Comparison of ENCODE assay signal across 14 cellular contexts in the genomic region with DNA sequence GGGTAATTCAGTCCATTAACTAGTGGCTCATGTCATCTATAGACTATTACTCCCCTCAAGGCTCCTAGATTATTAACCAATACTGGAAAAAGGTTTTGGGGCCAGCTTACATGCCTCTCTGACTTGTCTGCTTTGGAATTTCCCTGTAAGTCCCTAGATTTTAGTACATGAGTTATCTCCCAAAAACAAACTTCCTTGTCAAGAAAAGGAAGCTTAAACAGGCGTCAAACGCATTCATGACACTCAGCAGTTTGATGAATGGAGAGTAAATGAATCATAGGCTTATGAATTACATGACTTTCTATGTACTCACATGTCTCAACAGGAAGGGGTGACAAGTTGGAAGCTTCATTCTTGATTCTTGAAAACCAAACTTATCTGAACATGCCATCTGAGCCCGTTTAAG.
A peak's percentile ranks its signal among the peaks of the same experiment; 100 is the strongest.
DNase-seq lines count a peak whose midpoint lies in the region; ATAC-seq, FAIRE-seq and TF ChIP-seq lines count a peak whose summit lies in the region.
"Had no signal": no experiment of that assay in that cellular context is flagged by ENCODE, and none has a peak within 500 bp of the region (broad histone marks: within the 10 kb centered on the region; RNA-seq: fewer than 3 reads in every experiment).

No MANE protein-coding gene starts in this region.

- H3K9me1 ChIP-seq in IMR-90 (ENCODE audit: insufficient read depth, low read length): peaks cover 6% of the 10 kb centered on the region

- H3K4me3 ChIP-seq in AG04449 (ENCODE audit: low read depth, low read length) (no peak overlapping the region), IMR-90 (ENCODE audit: insufficient read depth, low read depth, low read length) (no peak overlapping the region), brain microvascular endothelial cell (ENCODE audit: low read depth, low read length) (no peak overlapping the region)
- H3K4me3 ChIP-seq: SK-N-MC had no signal

- H3K23ac ChIP-seq in IMR-90 (ENCODE audit: low read depth, low read length): peak overlapping the region; percentile 68; the same call in 1 of the 2 replicates

- peak; percentile 85 for DNase-seq in AG04449 (ENCODE audit: low read depth, low spot score)
- peak; percentile 92 for DNase-seq in IMR-90
- peak; percentile 67 for DNase-seq in brain microvascular endothelial cell
- DNase-seq in iris pigment epithelial cell (ENCODE audit: low read depth): peak; percentile 90
- DNase-seq in D721Med (ENCODE audit: insufficient read length, low spot score): no peak
- no peak for DNase-seq in NOMO-1 (lab: John Stamatoyannopoulos, UW; ENCODE audit: unreplicated experiment in 2 of 2)
- DNase-seq in midbrain (lab: John Stamatoyannopoulos, UW): no peak
- DNase-seq in hippocampal formation (lab: John Stamatoyannopoulos, UW): no peak
- DNase-seq: activated CD4-positive, alpha-beta T cell treated with anti-CD3 and anti-CD28 coated beads for 48 hours; AML-193; NCI-H524 treated with DMSO at 0.1 percent for 48 hours; right cardiac atrium had no signal

- no peak for FAIRE-seq in D721Med (lab: Jason Lieb, UNC)

- no peaks in the 10 kb centered on the region for H3K9me3 ChIP-seq in IMR-90 (ENCODE audit: control insufficient read depth, insufficient read depth, low read length)

- peak overlapping the region; percentile 67; the same call in 1 of the 2 replicates for H3K4ac ChIP-seq in IMR-90 (ENCODE audit: low read depth, low read length)

- no peak overlapping the region for H2AK9ac ChIP-seq in IMR-90 (replicated peaks; ENCODE audit: low read depth, low read length, poor library complexity)

- peaks cover 21% of the 10 kb centered on the region for H3K4me1 ChIP-seq in IMR-90 (ENCODE audit: control insufficient read depth, insufficient read depth, low read length)

- BruUV-seq in IMR-90 (replicated peaks; lab: Mats Ljungman, UMichigan): no TSS peak

- dilution Hi-C loops in IMR-90 (cut with HindIII; ENCODE audit: low sequenced_read_pairs, unreplicated experiment): no loop called here

- TF ChIP-seq CTCF in AG04449 (IDR thresholded peaks at IDR 0.05; ENCODE audit: insufficient read depth, low read length, missing control alignments) (no peak), IMR-90 (conservative IDR thresholded peaks at IDR 0.05; ENCODE audit: low read depth, low read length) (no peak), brain microvascular endothelial cell (IDR thresholded peaks at IDR 0.05; ENCODE audit: low read depth, low read length, missing control alignments) (no peak), D721Med (IDR thresholded peaks at IDR 0.05; ENCODE audit: insufficient read depth, missing control alignments) (no peak)

- no peak for TF ChIP-seq POLR2A in IMR-90 (IDR thresholded peaks at IDR 0.05; ENCODE audit: low read depth, low read length)

- H3K27ac ChIP-seq in IMR-90 (ENCODE audit: insufficient read depth, low read length) (peak overlapping the region; percentile 48; the same call in 1 of the 2 replicates), brain microvascular endothelial cell (peak overlapping the region; percentile 72)
- H3K27ac ChIP-seq: SK-N-MC had no signal

- peak overlapping the region; percentile 84; the same call in 1 of the 2 replicates for H4K5ac ChIP-seq in IMR-90 (ENCODE audit: low read depth, low read length)

- H3K36me3 ChIP-seq in IMR-90 (ENCODE audit: control insufficient read depth, insufficient read depth, low read length) (peaks cover 4% of the 10 kb centered on the region; the same call in 1 of the 2 replicates), brain microvascular endothelial cell (replicated peaks) (no peaks in the 10 kb centered on the region)

- H3K79me1 ChIP-seq in IMR-90 (ENCODE audit: low read depth in 1 of 2, low read length in 2 of 2): peaks cover 14 to 46% of the 10 kb centered on the region in 2 experiments

- H2BK120ac ChIP-seq in IMR-90 (ENCODE audit: low read depth, low read length): peak overlapping the region; percentile 90

- H3K27me3 ChIP-seq in IMR-90 (ENCODE audit: control insufficient read depth, insufficient read depth, low read length) (no peaks in the 10 kb centered on the region), brain microvascular endothelial cell (replicated peaks) (no peaks in the 10 kb centered on the region)

- H2AFZ ChIP-seq in IMR-90 (replicated peaks; ENCODE audit: low read length, poor library complexity): no peak overlapping the region

- H2AK5ac ChIP-seq in IMR-90 (ENCODE audit: low read depth, low read length): peak overlapping the region; percentile 49; the same call in 1 of the 2 replicates

- peak overlapping the region; percentile 71 for H4K91ac ChIP-seq in IMR-90 (ENCODE audit: insufficient read depth, low read depth, low read length)

- POLR2A ChIA-PET in AG04449 (lab: Yijun Ruan, JAX): interaction anchor here (0.6 to 1.3 kb wide), 7 partner anchors 23 to 395 kb away, joined by 3 to 4 read pairs (median 3); no protein-coding TSS in a partner anchor
- POLR2A ChIA-PET in IMR-90 (lab: Charles Lee; ENCODE audit: unreplicated experiment): interaction anchor here (0.5 to 0.7 kb wide), 3 partner anchors 26 to 283 kb away, joined by 3 to 10 read pairs (median 3); no protein-coding TSS in a partner anchor

- H3K4me2 ChIP-seq in IMR-90 (ENCODE audit: low read depth, low read length): peak overlapping the region; percentile 50; the same call in 1 of the 2 replicates

- peak overlapping the region; percentile 89 for H2BK20ac ChIP-seq in IMR-90 (ENCODE audit: low read depth, low read length)

- H3K18ac ChIP-seq in IMR-90 (ENCODE audit: low read depth, low read length): peak overlapping the region; percentile 96; the same call in 1 of the 2 replicates

- H2BK15ac ChIP-seq in IMR-90 (ENCODE audit: low read depth, low read length): no peak overlapping the region

- no peak; the same call in 1 of the 2 replicates for TF ChIP-seq RAD21 in IMR-90 (IDR thresholded peaks at IDR 0.05; ENCODE audit: low read length)

- intact Hi-C loops in IMR-90 (cut with micrococcal nuclease): loop anchor here (10.0 kb wide), 1 partner anchor 460 kb away; no protein-coding TSS in a partner anchor

- H4K20me1 ChIP-seq in IMR-90 (ENCODE audit: insufficient read depth, low read length): no peaks in the 10 kb centered on the region

- H3K56ac ChIP-seq in IMR-90 (ENCODE audit: extremely low read depth, insufficient read depth, low read length): peak overlapping the region; percentile 63; the same call in 1 of the 2 replicates

- H3K9ac ChIP-seq in IMR-90 (ENCODE audit: low read depth, low read length): peak overlapping the region; percentile 36; the same call in 1 of the 2 replicates

- WGBS in IMR-90 (ENCODE audit: extremely low coverage in 2 of 2, insufficient read length in 1 of 2), 2 experiments: no CpG with 5 or more reads among the region's 3 CpGs

- in situ Hi-C loops in IMR-90 (cut with MboI; ENCODE audit: low sequenced_read_pairs): no loop called here
- in situ Hi-C loops in brain microvascular endothelial cell (cut with HindIII; ENCODE audit: low pct_ligation_motif_present, low sequenced_read_pairs): no loop called here

- peak overlapping the region; percentile 35; the same call in 1 of the 2 replicates for H3K14ac ChIP-seq in IMR-90 (replicated peaks; ENCODE audit: low read depth, low read length)

- H2BK5ac ChIP-seq in IMR-90 (ENCODE audit: low read depth, low read length, poor library complexity, severe bottlenecking): peak overlapping the region; percentile 83

- ATAC-seq in IMR-90 (ENCODE audit: low read depth): peak; percentile 56
- ATAC-seq: activated T-helper 17 cell treated with anti-CD3 and anti-CD28 coated beads, Interleukin-2, amount 50 U/mL, for 72 hours; right cardiac atrium had no signal

- peak overlapping the region; percentile 78 to 96; a peak in 3 of 4 replicates for H4K8ac ChIP-seq in IMR-90 (ENCODE audit: low read depth in 2 of 2, low read length in 2 of 2)

- CTCF ChIA-PET in AG04449 (lab: Yijun Ruan, JAX): interaction anchor here (0.8 to 5.1 kb wide), 2 partner anchors 9 to 390 kb away, joined by 4 to 32 read pairs; no protein-coding TSS in a partner anchor
- CTCF ChIA-PET in IMR-90 (lab: Yijun Ruan, JAX): interaction anchor here (1.5 kb wide), 1 partner anchor 390 kb away, joined by 5 read pairs; no protein-coding TSS in a partner anchor

TF ChIP-seq in IMR-90, 13 proteins besides CTCF, POLR2A, EP300 and RAD21:
- TF ChIP-seq SMC3 (IDR thresholded peaks at IDR 0.05; ENCODE audit: low read depth, low read length): no peak
- peak; percentile 24; the same call in 1 of the 2 replicates for TF ChIP-seq CEBPB (IDR thresholded peaks at IDR 0.05; ENCODE audit: low read depth, low read length)
- TF ChIP-seq MAFK (IDR thresholded peaks at IDR 0.05; ENCODE audit: low read depth, low read length): peak; percentile 55
- TF ChIP-seq FOS (IDR thresholded peaks at IDR 0.05; ENCODE audit: low read depth, low read length): peak; percentile 77

Comparison
In these comparisons a context has a peak if more than half of its experiments do, and no peak if none do; other contexts are left out.
1. DNase-seq: peak in AG04449 (single experiment), IMR-90 (single experiment), brain microvascular endothelial cell (single experiment) and iris pigment epithelial cell (single experiment); none in D721Med (single experiment), NOMO-1 (0 of 2), midbrain (single experiment) and hippocampal formation (0 of 2).